In genomic region chr19:33246729-33247440, GRCh38 we compare ENCODE assay signal across 23 cellular contexts. TPM values are rescaled to one million over a fixed set of nuclear protein-coding genes. Genes with fewer than 3 reads are reported as not detected.
"Had no signal": no experiment of that assay in that cellular context is flagged by ENCODE, and none has a peak within 500 bp of the region (broad histone marks: within the 10 kb centered on the region; RNA-seq: fewer than 3 reads in every experiment).

No MANE protein-coding gene starts in this region.

- H3K36me3 ChIP-seq: sigmoid colon had no signal

- DNase-seq: activated CD4-positive, alpha-beta memory T cell treated with anti-CD3 and anti-CD28 coated beads, Interleukin-2, amount 10 ng/mL, durations not matched to agents 7 days and 5 days; activated CD4-positive, alpha-beta T cell treated with anti-CD3 and anti-CD28 coated beads for 36 hours; activated CD8-positive, alpha-beta memory T cell treated with anti-CD3 and anti-CD28 coated beads, Interleukin-2, amount 10 ng/mL, durations not matched to agents 7 days and 5 days; activated naive CD4-positive, alpha-beta T cell treated with Interleukin-2 at 50 U/mL for 16 hours; activated naive CD8-positive, alpha-beta T cell treated with anti-CD3 and anti-CD28 coated beads, Interleukin-2, amount 10 ng/mL, durations not matched to agents 7 days and 5 days; amygdala; body of pancreas; effector memory CD8-positive, alpha-beta T cell; hypothalamus; sigmoid colon; stimulated activated naive B cell treated with anti-CD40 and anti-IgM and Interleukin-4, amounts not matched to agents 10 μg/mL and 1 μg/mL and 100 μg/mL, for 72 hours; SW 1271 had no signal

- H3K27ac ChIP-seq: body of pancreas, left ventricle myocardium inferior, parathyroid adenoma, sigmoid colon had no signal

- H3K4me3 ChIP-seq: body of pancreas, left ventricle myocardium inferior, sigmoid colon had no signal

- H3K27me3 Mint-ChIP-seq: activated CD4-positive, alpha-beta T cell treated with anti-CD3 and anti-CD28 coated beads for 36 hours; activated CD8-positive, alpha-beta memory T cell treated with anti-CD3 and anti-CD28 coated beads, Interleukin-2, amount 10 ng/mL, durations not matched to agents 7 days and 5 days; activated T-helper 17 cell treated with anti-CD3 and anti-CD28 coated beads, Interleukin-2, amount 50 U/mL, for 72 hours; effector memory CD8-positive, alpha-beta T cell had no signal

- H3K27me3 ChIP-seq: body of pancreas had no signal

- H3K4me1 ChIP-seq: body of pancreas had no signal

- H3K36me3 Mint-ChIP-seq: activated CD8-positive, alpha-beta memory T cell treated with anti-CD3 and anti-CD28 coated beads, Interleukin-2, amount 10 ng/mL, durations not matched to agents 7 days and 5 days; activated naive CD8-positive, alpha-beta T cell treated with anti-CD3 and anti-CD28 coated beads, Interleukin-2, amount 10 ng/mL, durations not matched to agents 7 days and 5 days; stimulated activated naive B cell treated with anti-CD40 and anti-IgM and Interleukin-4, amounts not matched to agents 10 μg/mL and 1 μg/mL and 100 μg/mL, for 72 hours had no signal

- H3K9me3 ChIP-seq: body of pancreas had no signal

- ATAC-seq: activated CD4-positive, alpha-beta T cell treated with anti-CD3 and anti-CD28 coated beads for 36 hours; activated CD8-positive, alpha-beta memory T cell treated with anti-CD3 and anti-CD28 coated beads, Interleukin-2, amount 10 ng/mL, durations not matched to agents 7 days and 5 days; activated T-helper 17 cell treated with anti-CD3 and anti-CD28 coated beads, Interleukin-2, amount 50 U/mL, for 72 hours; body of pancreas; effector memory CD8-positive, alpha-beta T cell; stimulated activated naive B cell treated with anti-CD40 and anti-IgM and Interleukin-4, amounts not matched to agents 10 μg/mL and 1 μg/mL and 100 μg/mL, for 72 hours; WTC11 had no signal

- H3K27ac Mint-ChIP-seq: activated CD4-positive, alpha-beta memory T cell treated with anti-CD3 and anti-CD28 coated beads, Interleukin-2, amount 10 ng/mL, durations not matched to agents 7 days and 5 days; activated CD4-positive, alpha-beta T cell treated with anti-CD3 and anti-CD28 coated beads for 36 hours; activated CD8-positive, alpha-beta memory T cell treated with anti-CD3 and anti-CD28 coated beads, Interleukin-2, amount 10 ng/mL, durations not matched to agents 7 days and 5 days; activated naive CD8-positive, alpha-beta T cell treated with anti-CD3 and anti-CD28 coated beads, Interleukin-2, amount 10 ng/mL, durations not matched to agents 7 days and 5 days; activated T-helper 17 cell treated with anti-CD3 and anti-CD28 coated beads, Interleukin-2, amount 50 U/mL, for 72 hours; effector memory CD8-positive, alpha-beta T cell; nephron; stimulated activated naive B cell treated with anti-CD40 and anti-IgM and Interleukin-4, amounts not matched to agents 10 μg/mL and 1 μg/mL and 100 μg/mL, for 72 hours; WTC11 had no signal

- H2AFZ ChIP-seq: parathyroid adenoma had no signal

- H3K9me3 Mint-ChIP-seq: activated T-helper 17 cell treated with anti-CD3 and anti-CD28 coated beads, Interleukin-2, amount 50 U/mL, for 72 hours; effector memory CD8-positive, alpha-beta T cell; nephron; stimulated activated naive B cell treated with anti-CD40 and anti-IgM and Interleukin-4, amounts not matched to agents 10 μg/mL and 1 μg/mL and 100 μg/mL, for 72 hours had no signal

- H3K4me1 Mint-ChIP-seq: activated CD4-positive, alpha-beta memory T cell treated with anti-CD3 and anti-CD28 coated beads, Interleukin-2, amount 10 ng/mL, durations not matched to agents 7 days and 5 days; activated CD4-positive, alpha-beta T cell treated with anti-CD3 and anti-CD28 coated beads for 36 hours; activated CD8-positive, alpha-beta memory T cell treated with anti-CD3 and anti-CD28 coated beads, Interleukin-2, amount 10 ng/mL, durations not matched to agents 7 days and 5 days; activated naive CD8-positive, alpha-beta T cell treated with anti-CD3 and anti-CD28 coated beads, Interleukin-2, amount 10 ng/mL, durations not matched to agents 7 days and 5 days; activated T-helper 17 cell treated with anti-CD3 and anti-CD28 coated beads, Interleukin-2, amount 50 U/mL, for 72 hours; nephron had no signal

- H3K4me3 Mint-ChIP-seq: activated CD4-positive, alpha-beta memory T cell treated with anti-CD3 and anti-CD28 coated beads, Interleukin-2, amount 10 ng/mL, durations not matched to agents 7 days and 5 days; activated CD4-positive, alpha-beta T cell treated with anti-CD3 and anti-CD28 coated beads for 36 hours; activated CD8-positive, alpha-beta memory T cell treated with anti-CD3 and anti-CD28 coated beads, Interleukin-2, amount 10 ng/mL, durations not matched to agents 7 days and 5 days; activated naive CD8-positive, alpha-beta T cell treated with anti-CD3 and anti-CD28 coated beads, Interleukin-2, amount 10 ng/mL, durations not matched to agents 7 days and 5 days; activated T-helper 17 cell treated with anti-CD3 and anti-CD28 coated beads, Interleukin-2, amount 50 U/mL, for 72 hours; effector memory CD8-positive, alpha-beta T cell; nephron; stimulated activated naive B cell treated with anti-CD40 and anti-IgM and Interleukin-4, amounts not matched to agents 10 μg/mL and 1 μg/mL and 100 μg/mL, for 72 hours; WTC11 had no signal

- H3K9ac ChIP-seq: parathyroid adenoma had no signal

RNA-seq across cellular contexts. Expression of gene SLC7A10, which starts 21.2 kb away (rescaled TPM):
- total RNA-seq: activated CD4-positive, alpha-beta memory T cell treated with anti-CD3 and anti-CD28 coated beads, Interleukin-2, amount 10 ng/mL, durations not matched to agents 7 days and 5 days; activated CD4-positive, alpha-beta T cell treated with anti-CD3 and anti-CD28 coated beads for 36 hours; activated CD8-positive, alpha-beta memory T cell treated with anti-CD3 and anti-CD28 coated beads, Interleukin-2, amount 10 ng/mL, durations not matched to agents 7 days and 5 days; activated naive CD8-positive, alpha-beta T cell treated with anti-CD3 and anti-CD28 coated beads, Interleukin-2, amount 10 ng/mL, durations not matched to agents 7 days and 5 days; activated T-helper 17 cell treated with anti-CD3 and anti-CD28 coated beads, Interleukin-2, amount 50 U/mL, for 72 hours; cardiac septum; dermis microvascular lymphatic vessel endothelial cell; left ventricle myocardium inferior; mucosa of gallbladder; T-helper 2 cell treated with Interferon-gamma antibody and Interleukin-4, amounts not matched to agents 100 ng/mL and 5 ng/mL, for 36 hours; ureter had no signal
- polyA plus RNA-seq: keratinocyte had no signal

RNA-seq across cellular contexts. Expression of gene LRP3, which starts 52.8 kb away (rescaled TPM):
- total RNA-seq: activated CD4-positive, alpha-beta memory T cell treated with anti-CD3 and anti-CD28 coated beads, Interleukin-2, amount 10 ng/mL, durations not matched to agents 7 days and 5 days; activated T-helper 17 cell treated with anti-CD3 and anti-CD28 coated beads, Interleukin-2, amount 50 U/mL, for 72 hours had no signal
